ENCODE assay signal across 2 cellular contexts in the genomic region with DNA sequence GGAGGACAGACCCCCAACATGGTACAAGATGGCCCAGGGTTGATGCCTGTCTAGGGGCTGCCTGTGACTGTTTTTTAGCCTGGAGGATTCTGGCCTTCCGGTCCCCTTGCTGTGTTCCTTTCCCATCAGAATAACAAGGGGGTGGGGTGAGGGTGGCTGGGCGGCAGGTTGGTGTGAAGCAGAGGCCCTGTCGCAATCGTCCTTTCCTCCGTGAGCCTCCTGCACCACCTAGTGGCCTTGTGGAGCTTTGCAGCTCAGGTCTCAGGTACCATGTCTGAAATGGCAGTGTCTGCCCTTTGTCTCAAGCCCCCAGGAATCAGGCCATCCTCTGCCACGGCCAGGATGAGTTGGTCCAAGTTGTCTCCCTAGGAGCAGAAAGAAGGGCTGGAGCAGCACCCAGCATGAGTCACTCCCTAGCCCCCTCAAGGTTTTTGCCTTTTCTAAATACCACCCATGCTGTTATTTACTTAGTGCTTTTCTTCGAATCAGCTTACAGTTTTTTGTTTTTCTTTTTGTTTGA.
TF ChIP-seq lines count a peak whose summit lies in the region.

No MANE protein-coding gene starts in this region.

TF ChIP-seq in A549, 52 proteins besides CTCF, POLR2A, EP300 and RAD21:
- TF ChIP-seq ZC3H11A (IDR thresholded peaks at IDR 0.05) (no peak), FOSL2 (IDR thresholded peaks at IDR 0.05) (no peak), FOSL2 (CRISPR knock-in tag; IDR thresholded peaks at IDR 0.05) (peak; percentile 2; the same call in 1 of the 2 replicates), PHF8 (IDR thresholded peaks at IDR 0.05; ENCODE audit: borderline replicate concordance, low read depth) (no peak), FOSB (CRISPR knock-in tag; IDR thresholded peaks at IDR 0.05) (no peak), JUN (IDR thresholded peaks at IDR 0.05) (no peak), MAZ (IDR thresholded peaks at IDR 0.05; ENCODE audit: borderline replicate concordance, low read depth, low read length) (0 out of 2 replicates have a peak, but pooled peaks have one; percentile 31), POLR2AphosphoS2 (conservative IDR thresholded peaks at IDR 0.05; ENCODE audit: low read length) (no peak), ZSCAN20 (CRISPR knock-in tag; IDR thresholded peaks at IDR 0.05) (no peak), RFX5 (IDR thresholded peaks at IDR 0.05) (no peak), FOXS1 (CRISPR knock-in tag; IDR thresholded peaks at IDR 0.05) (no peak), NR3C1 (IDR thresholded peaks at IDR 0.05) (no peak), KDM5A (IDR thresholded peaks at IDR 0.05) (no peak), ZFP36 (IDR thresholded peaks at IDR 0.05; ENCODE audit: borderline replicate concordance, partially characterized antibody) (no peak), JUNB (IDR thresholded peaks at IDR 0.05) (no peak), CEBPB (IDR thresholded peaks at IDR 0.05) (peak; percentile 87 to 98), RARB (CRISPR knock-in tag; IDR thresholded peaks at IDR 0.05) (no peak), NPAS2 (CRISPR knock-in tag; IDR thresholded peaks at IDR 0.05; ENCODE audit: borderline replicate concordance) (no peak), HOXA7 (CRISPR knock-in tag; IDR thresholded peaks at IDR 0.05) (no peak), KDM1A (IDR thresholded peaks at IDR 0.05; ENCODE audit: low read depth) (no peak), GATA3 (IDR thresholded peaks at IDR 0.05; ENCODE audit: borderline replicate concordance) (no peak), MAFK (IDR thresholded peaks at IDR 0.05; ENCODE audit: partially characterized antibody) (no peak), SREBF2 (IDR thresholded peaks at IDR 0.05) (no peak), HEYL (CRISPR knock-in tag; IDR thresholded peaks at IDR 0.05) (no peak), EHF (CRISPR knock-in tag; IDR thresholded peaks at IDR 0.05) (no peak), HOXB5 (CRISPR knock-in tag; IDR thresholded peaks at IDR 0.05) (no peak), NFE2L2 (conservative IDR thresholded peaks at IDR 0.05; ENCODE audit: low read length) (no peak), SMC3 (IDR thresholded peaks at IDR 0.05) (peak; percentile 97)
- TF ChIP-seq, protein P1, sequence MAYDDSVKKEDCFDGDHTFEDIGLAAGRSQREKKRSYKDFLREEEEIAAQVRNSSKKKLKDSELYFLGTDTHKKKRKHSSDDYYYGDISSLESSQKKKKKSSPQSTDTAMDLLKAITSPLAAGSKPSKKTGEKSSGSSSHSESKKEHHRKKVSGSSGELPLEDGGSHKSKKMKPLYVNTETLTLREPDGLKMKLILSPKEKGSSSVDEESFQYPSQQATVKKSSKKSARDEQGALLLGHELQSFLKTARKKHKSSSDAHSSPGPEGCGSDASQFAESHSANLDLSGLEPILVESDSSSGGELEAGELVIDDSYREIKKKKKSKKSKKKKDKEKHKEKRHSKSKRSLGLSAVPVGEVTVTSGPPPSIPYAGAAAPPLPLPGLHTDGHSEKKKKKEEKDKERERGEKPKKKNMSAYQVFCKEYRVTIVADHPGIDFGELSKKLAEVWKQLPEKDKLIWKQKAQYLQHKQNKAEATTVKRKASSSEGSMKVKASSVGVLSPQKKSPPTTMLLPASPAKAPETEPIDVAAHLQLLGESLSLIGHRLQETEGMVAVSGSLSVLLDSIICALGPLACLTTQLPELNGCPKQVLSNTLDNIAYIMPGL (CRISPR knock-in tag; IDR thresholded peaks at IDR 0.05; ENCODE audit: borderline replicate concordance): no peak
- TF ChIP-seq, protein P2, sequence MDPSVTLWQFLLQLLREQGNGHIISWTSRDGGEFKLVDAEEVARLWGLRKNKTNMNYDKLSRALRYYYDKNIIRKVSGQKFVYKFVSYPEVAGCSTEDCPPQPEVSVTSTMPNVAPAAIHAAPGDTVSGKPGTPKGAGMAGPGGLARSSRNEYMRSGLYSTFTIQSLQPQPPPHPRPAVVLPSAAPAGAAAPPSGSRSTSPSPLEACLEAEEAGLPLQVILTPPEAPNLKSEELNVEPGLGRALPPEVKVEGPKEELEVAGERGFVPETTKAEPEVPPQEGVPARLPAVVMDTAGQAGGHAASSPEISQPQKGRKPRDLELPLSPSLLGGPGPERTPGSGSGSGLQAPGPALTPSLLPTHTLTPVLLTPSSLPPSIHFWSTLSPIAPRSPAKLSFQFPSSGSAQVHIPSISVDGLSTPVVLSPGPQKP (IDR thresholded peaks at IDR 0.05; ENCODE audit: low read depth, low read length): no peak
- TF ChIP-seq, protein P3, sequence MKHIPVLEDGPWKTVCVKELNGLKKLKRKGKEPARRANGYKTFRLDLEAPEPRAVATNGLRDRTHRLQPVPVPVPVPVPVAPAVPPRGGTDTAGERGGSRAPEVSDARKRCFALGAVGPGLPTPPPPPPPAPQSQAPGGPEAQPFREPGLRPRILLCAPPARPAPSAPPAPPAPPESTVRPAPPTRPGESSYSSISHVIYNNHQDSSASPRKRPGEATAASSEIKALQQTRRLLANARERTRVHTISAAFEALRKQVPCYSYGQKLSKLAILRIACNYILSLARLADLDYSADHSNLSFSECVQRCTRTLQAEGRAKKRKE (CRISPR knock-in tag; IDR thresholded peaks at IDR 0.05; ENCODE audit: low read depth): no peak
- TF ChIP-seq, protein P4, sequence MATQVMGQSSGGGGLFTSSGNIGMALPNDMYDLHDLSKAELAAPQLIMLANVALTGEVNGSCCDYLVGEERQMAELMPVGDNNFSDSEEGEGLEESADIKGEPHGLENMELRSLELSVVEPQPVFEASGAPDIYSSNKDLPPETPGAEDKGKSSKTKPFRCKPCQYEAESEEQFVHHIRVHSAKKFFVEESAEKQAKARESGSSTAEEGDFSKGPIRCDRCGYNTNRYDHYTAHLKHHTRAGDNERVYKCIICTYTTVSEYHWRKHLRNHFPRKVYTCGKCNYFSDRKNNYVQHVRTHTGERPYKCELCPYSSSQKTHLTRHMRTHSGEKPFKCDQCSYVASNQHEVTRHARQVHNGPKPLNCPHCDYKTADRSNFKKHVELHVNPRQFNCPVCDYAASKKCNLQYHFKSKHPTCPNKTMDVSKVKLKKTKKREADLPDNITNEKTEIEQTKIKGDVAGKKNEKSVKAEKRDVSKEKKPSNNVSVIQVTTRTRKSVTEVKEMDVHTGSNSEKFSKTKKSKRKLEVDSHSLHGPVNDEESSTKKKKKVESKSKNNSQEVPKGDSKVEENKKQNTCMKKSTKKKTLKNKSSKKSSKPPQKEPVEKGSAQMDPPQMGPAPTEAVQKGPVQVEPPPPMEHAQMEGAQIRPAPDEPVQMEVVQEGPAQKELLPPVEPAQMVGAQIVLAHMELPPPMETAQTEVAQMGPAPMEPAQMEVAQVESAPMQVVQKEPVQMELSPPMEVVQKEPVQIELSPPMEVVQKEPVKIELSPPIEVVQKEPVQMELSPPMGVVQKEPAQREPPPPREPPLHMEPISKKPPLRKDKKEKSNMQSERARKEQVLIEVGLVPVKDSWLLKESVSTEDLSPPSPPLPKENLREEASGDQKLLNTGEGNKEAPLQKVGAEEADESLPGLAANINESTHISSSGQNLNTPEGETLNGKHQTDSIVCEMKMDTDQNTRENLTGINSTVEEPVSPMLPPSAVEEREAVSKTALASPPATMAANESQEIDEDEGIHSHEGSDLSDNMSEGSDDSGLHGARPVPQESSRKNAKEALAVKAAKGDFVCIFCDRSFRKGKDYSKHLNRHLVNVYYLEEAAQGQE (IDR thresholded peaks at IDR 0.05): no peak
- TF ChIP-seq, protein P5, sequence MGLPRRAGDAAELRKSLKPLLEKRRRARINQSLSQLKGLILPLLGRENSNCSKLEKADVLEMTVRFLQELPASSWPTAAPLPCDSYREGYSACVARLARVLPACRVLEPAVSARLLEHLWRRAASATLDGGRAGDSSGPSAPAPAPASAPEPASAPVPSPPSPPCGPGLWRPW (IDR thresholded peaks at IDR 0.05): no peak

TF ChIP-seq in HepG2, 621 proteins besides CTCF, POLR2A, EP300 and RAD21 (continues in another document):
- no peak for TF ChIP-seq JUNB (CRISPR knock-in tag; IDR thresholded peaks at IDR 0.05; ENCODE audit: borderline replicate concordance)
- TF ChIP-seq ZBTB8A (CRISPR knock-in tag; IDR thresholded peaks at IDR 0.05; ENCODE audit: borderline replicate concordance, low read depth): no peak
- TF ChIP-seq, protein P6, sequence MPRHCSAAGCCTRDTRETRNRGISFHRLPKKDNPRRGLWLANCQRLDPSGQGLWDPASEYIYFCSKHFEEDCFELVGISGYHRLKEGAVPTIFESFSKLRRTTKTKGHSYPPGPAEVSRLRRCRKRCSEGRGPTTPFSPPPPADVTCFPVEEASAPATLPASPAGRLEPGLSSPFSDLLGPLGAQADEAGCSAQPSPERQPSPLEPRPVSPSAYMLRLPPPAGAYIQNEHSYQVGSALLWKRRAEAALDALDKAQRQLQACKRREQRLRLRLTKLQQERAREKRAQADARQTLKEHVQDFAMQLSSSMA (CRISPR knock-in tag; IDR thresholded peaks at IDR 0.05): no peak
- peak; percentile 90 for TF ChIP-seq XRCC5 (optimal IDR thresholded peaks at IDR 0.05; ENCODE audit: low read length)
- no peak for TF ChIP-seq ZNF343 (CRISPR knock-in tag; IDR thresholded peaks at IDR 0.05)
- no peak for TF ChIP-seq IRX3 (CRISPR knock-in tag; IDR thresholded peaks at IDR 0.05; ENCODE audit: borderline replicate concordance, low read depth)
- no peak for TF ChIP-seq CC2D1A (CRISPR knock-in tag; IDR thresholded peaks at IDR 0.05)
- TF ChIP-seq PLRG1 (conservative IDR thresholded peaks at IDR 0.05): no peak
- TF ChIP-seq SYNCRIP (IDR thresholded peaks at IDR 0.05; ENCODE audit: insufficient read depth, low read depth, low read length): no peak
- TF ChIP-seq, protein P7, sequence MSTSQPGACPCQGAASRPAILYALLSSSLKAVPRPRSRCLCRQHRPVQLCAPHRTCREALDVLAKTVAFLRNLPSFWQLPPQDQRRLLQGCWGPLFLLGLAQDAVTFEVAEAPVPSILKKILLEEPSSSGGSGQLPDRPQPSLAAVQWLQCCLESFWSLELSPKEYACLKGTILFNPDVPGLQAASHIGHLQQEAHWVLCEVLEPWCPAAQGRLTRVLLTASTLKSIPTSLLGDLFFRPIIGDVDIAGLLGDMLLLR (CRISPR knock-in tag; IDR thresholded peaks at IDR 0.05): no peak
- TF ChIP-seq NCOR1 (IDR thresholded peaks at IDR 0.05; ENCODE audit: borderline replicate concordance, low read length): no peak
- TF ChIP-seq AGO2 (optimal IDR thresholded peaks at IDR 0.05; ENCODE audit: low read depth, low read length): no peak
- no peak for TF ChIP-seq ZSCAN31 (CRISPR knock-in tag; IDR thresholded peaks at IDR 0.05; ENCODE audit: low read depth)
- TF ChIP-seq MTA1 (CRISPR knock-in tag; IDR thresholded peaks at IDR 0.05; ENCODE audit: borderline replicate concordance): no peak
- TF ChIP-seq, protein P8, sequence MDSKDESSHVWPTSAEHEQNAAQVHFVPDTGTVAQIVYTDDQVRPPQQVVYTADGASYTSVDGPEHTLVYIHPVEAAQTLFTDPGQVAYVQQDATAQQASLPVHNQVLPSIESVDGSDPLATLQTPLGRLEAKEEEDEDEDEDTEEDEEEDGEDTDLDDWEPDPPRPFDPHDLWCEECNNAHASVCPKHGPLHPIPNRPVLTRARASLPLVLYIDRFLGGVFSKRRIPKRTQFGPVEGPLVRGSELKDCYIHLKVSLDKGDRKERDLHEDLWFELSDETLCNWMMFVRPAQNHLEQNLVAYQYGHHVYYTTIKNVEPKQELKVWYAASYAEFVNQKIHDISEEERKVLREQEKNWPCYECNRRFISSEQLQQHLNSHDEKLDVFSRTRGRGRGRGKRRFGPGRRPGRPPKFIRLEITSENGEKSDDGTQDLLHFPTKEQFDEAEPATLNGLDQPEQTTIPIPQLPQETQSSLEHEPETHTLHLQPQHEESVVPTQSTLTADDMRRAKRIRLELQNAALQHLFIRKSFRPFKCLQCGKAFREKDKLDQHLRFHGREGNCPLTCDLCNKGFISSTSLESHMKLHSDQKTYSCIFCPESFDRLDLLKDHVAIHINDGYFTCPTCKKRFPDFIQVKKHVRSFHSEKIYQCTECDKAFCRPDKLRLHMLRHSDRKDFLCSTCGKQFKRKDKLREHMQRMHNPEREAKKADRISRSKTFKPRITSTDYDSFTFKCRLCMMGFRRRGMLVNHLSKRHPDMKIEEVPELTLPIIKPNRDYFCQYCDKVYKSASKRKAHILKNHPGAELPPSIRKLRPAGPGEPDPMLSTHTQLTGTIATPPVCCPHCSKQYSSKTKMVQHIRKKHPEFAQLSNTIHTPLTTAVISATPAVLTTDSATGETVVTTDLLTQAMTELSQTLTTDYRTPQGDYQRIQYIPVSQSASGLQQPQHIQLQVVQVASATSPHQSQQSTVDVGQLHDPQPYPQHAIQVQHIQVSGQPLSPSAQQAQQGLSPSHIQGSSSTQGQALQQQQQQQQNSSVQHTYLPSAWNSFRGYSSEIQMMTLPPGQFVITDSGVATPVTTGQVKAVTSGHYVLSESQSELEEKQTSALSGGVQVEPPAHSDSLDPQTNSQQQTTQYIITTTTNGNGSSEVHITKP (CRISPR knock-in tag; IDR thresholded peaks at IDR 0.05; ENCODE audit: low read depth): no peak
- TF ChIP-seq, protein P9, sequence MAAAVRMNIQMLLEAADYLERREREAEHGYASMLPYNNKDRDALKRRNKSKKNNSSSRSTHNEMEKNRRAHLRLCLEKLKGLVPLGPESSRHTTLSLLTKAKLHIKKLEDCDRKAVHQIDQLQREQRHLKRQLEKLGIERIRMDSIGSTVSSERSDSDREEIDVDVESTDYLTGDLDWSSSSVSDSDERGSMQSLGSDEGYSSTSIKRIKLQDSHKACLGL (CRISPR knock-in tag; IDR thresholded peaks at IDR 0.05): no peak
- TF ChIP-seq ZNF766 (CRISPR knock-in tag; IDR thresholded peaks at IDR 0.05; ENCODE audit: borderline replicate concordance): no peak
- TF ChIP-seq, protein P10, sequence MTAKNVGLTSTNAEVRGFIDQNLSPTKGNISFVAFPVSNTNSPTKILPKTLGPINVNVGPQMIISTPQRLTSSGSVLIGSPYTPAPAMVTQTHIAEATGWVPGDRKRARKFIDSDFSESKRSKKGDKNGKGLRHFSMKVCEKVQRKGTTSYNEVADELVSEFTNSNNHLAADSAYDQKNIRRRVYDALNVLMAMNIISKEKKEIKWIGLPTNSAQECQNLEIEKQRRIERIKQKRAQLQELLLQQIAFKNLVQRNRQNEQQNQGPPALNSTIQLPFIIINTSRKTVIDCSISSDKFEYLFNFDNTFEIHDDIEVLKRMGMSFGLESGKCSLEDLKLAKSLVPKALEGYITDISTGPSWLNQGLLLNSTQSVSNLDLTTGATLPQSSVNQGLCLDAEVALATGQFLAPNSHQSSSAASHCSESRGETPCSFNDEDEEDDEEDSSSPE (CRISPR knock-in tag; IDR thresholded peaks at IDR 0.05): no peak
- no peak for TF ChIP-seq ZNF547 (CRISPR knock-in tag; IDR thresholded peaks at IDR 0.05)
- TF ChIP-seq RBM22 (optimal IDR thresholded peaks at IDR 0.05; ENCODE audit: low read length): no peak
- TF ChIP-seq ZNF136 (CRISPR knock-in tag; IDR thresholded peaks at IDR 0.05; ENCODE audit: low read depth): no peak
- peak; percentile 19; the same call in 1 of the 2 replicates for TF ChIP-seq ZNF350 (CRISPR knock-in tag; IDR thresholded peaks at IDR 0.05; ENCODE audit: borderline replicate concordance, low read depth)
- TF ChIP-seq TCF7L2 (IDR thresholded peaks at IDR 0.05; ENCODE audit: low read depth, low read length): no peak
- no peak for TF ChIP-seq ZMYM3 (CRISPR knock-in tag; IDR thresholded peaks at IDR 0.05)
- TF ChIP-seq, protein P11, sequence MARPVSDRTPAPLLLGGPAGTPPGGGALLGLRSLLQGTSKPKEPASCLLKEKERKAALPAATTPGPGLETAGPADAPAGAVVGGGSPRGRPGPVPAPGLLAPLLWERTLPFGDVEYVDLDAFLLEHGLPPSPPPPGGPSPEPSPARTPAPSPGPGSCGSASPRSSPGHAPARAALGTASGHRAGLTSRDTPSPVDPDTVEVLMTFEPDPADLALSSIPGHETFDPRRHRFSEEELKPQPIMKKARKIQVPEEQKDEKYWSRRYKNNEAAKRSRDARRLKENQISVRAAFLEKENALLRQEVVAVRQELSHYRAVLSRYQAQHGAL (CRISPR knock-in tag; IDR thresholded peaks at IDR 0.05; ENCODE audit: not compliant biosample characterization): no peak
- no peak for TF ChIP-seq PHF20 (CRISPR knock-in tag; IDR thresholded peaks at IDR 0.05)
- no peak for TF ChIP-seq HOXA7 (CRISPR knock-in tag; IDR thresholded peaks at IDR 0.05)
- TF ChIP-seq MEF2D (CRISPR knock-in tag; IDR thresholded peaks at IDR 0.05): no peak
- no peak for TF ChIP-seq ARID2 (CRISPR knock-in tag; IDR thresholded peaks at IDR 0.05; ENCODE audit: borderline replicate concordance)
- TF ChIP-seq XBP1 (CRISPR knock-in tag; IDR thresholded peaks at IDR 0.05): no peak
- no peak for TF ChIP-seq ZNF20 (CRISPR knock-in tag; IDR thresholded peaks at IDR 0.05)
